8 cellular contexts compared by ENCODE assay signal in the genomic region with DNA sequence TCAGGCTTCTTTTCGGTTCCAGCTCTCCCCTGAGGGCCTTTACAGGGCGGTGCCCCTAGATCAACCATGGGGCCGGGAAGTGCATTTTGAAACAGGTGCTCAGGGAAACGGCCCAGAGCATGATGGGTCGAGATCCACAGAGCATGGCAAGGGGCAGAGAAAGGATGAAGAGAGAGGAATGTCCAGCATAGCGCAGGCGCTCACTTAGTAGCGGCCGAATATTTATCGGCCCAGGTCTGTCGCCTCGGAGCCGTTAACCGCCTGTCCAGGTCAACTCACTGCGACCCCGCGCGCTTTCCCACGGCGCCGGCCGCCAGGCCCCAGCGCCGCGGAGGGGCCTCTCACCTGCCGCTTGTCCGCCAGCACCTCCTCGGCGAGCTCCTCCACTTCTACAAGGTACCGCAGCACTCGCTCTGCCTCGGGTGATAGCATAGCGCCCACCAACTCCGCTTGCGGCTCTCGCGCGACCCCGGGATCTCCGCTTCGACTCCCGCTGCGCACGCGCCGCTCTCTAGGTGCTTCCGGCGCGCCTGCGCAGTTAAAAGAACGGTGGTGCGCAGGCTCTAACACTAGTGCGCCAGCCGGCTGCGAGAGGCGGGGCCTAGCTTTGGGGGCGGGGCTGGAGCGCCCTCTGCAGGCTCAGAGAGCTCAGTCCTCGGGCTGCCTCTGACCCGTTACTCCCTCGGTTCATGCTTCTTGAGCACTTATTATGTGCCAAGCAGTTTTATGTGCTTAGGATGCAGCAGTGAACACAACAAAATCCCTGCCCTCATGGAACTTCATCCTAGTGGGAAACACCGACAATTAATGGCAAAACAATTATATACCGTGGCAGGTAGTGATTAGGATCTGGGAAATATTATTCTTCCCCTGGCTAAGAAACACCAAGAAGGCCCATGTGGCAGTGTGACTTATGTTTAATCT. TPM values are rescaled to one million over a fixed set of nuclear protein-coding genes. Genes with fewer than 3 reads are reported as not detected.
A peak's percentile ranks its signal among the peaks of the same experiment; 100 is the strongest.
DNase-seq lines count a peak whose midpoint lies in the region; ATAC-seq and TF ChIP-seq lines count a peak whose summit lies in the region.

A gene (minus strand): TSS at position 517 of the 924 bp plus-strand sequence. CDS start 85 bp downstream, at position 432.

- peak; percentile 77 for TF ChIP-seq CTCF in WTC11 (IDR thresholded peaks at IDR 0.05)

- H3K27ac Mint-ChIP-seq in WTC11, result peak within 1 kb of the TSS; percentile 92

- POLR2A ChIA-PET in WTC11 (lab: Charles Lee), result interaction anchor here (0.9 to 1.2 kb wide), 4 partner anchors 10 to 91 kb away, joined by 3 to 6 read pairs (median 4); a partner anchor contains a TSS

- ATAC-seq in GM19025 (IDR thresholded peaks at IDR 0.05; ENCODE audit: low read depth, unreplicated experiment) (peak; percentile 95), HG03280 (IDR thresholded peaks at IDR 0.05; ENCODE audit: unreplicated experiment) (peak; percentile 92), WTC11 (peak; percentile 98)

- CTCF ChIA-PET in WTC11 (lab: Charles Lee), result interaction anchor here (0.6 to 4.1 kb wide), 52 partner anchors 8 to 339 kb away, joined by 3 to 96 read pairs (median 5); a partner anchor contains a TSS

- DNase-seq in Ammon's horn (ENCODE audit: low spot score) (peak; percentile 86), NCI-H226 (peak; percentile 90), WTC11 (ENCODE audit: low spot score) (peak; percentile 98), caudate nucleus (lab: John Stamatoyannopoulos, UW) (peak; percentile 28 to 92 (median 82)), iris pigment epithelial cell (ENCODE audit: low read depth) (peak; percentile 93)
- peak; percentile 92 to 97 for DNase-seq in stimulated activated CD4-positive, alpha-beta T cell treated with anti-CD3 and anti-CD28 coated beads, Interleukin-12 subunit alpha, Interleukin-12 subunit beta, amount 100 ng/mL, for 24 hours (ENCODE audit: low read depth in 2 of 2)

- H3K27ac ChIP-seq in caudate nucleus (ENCODE audit: low read depth, low read length), result no peak within 1 kb of the TSS

- peaks cover 29% of the 10 kb centered on the region for H3K36me3 Mint-ChIP-seq in WTC11

- peak within 1 kb of the TSS; percentile 98 for H3K4me3 Mint-ChIP-seq in WTC11

- H3K9me3 Mint-ChIP-seq in WTC11, result peaks cover 11% of the 10 kb centered on the region

- H3K4me1 Mint-ChIP-seq in WTC11, result peaks cover 8% of the 10 kb centered on the region

- H3K27me3 Mint-ChIP-seq in WTC11 (ENCODE audit: low read depth), result peaks cover 15% of the 10 kb centered on the region

TF ChIP-seq in WTC11, 78 proteins besides CTCF, POLR2A, EP300 and RAD21 (continues in another document):
- TF ChIP-seq, protein P1, sequence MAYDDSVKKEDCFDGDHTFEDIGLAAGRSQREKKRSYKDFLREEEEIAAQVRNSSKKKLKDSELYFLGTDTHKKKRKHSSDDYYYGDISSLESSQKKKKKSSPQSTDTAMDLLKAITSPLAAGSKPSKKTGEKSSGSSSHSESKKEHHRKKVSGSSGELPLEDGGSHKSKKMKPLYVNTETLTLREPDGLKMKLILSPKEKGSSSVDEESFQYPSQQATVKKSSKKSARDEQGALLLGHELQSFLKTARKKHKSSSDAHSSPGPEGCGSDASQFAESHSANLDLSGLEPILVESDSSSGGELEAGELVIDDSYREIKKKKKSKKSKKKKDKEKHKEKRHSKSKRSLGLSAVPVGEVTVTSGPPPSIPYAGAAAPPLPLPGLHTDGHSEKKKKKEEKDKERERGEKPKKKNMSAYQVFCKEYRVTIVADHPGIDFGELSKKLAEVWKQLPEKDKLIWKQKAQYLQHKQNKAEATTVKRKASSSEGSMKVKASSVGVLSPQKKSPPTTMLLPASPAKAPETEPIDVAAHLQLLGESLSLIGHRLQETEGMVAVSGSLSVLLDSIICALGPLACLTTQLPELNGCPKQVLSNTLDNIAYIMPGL (CRISPR knock-in tag; IDR thresholded peaks at IDR 0.05), result peak; percentile 80
- TF ChIP-seq ZNF232 (CRISPR knock-in tag; IDR thresholded peaks at IDR 0.05), result peak; percentile 68; the same call in 1 of the 2 replicates
- peak; percentile 67; the same call in 1 of the 2 replicates for TF ChIP-seq FOXP1 (CRISPR knock-in tag; IDR thresholded peaks at IDR 0.05; ENCODE audit: borderline replicate concordance)
- TF ChIP-seq, protein P2, sequence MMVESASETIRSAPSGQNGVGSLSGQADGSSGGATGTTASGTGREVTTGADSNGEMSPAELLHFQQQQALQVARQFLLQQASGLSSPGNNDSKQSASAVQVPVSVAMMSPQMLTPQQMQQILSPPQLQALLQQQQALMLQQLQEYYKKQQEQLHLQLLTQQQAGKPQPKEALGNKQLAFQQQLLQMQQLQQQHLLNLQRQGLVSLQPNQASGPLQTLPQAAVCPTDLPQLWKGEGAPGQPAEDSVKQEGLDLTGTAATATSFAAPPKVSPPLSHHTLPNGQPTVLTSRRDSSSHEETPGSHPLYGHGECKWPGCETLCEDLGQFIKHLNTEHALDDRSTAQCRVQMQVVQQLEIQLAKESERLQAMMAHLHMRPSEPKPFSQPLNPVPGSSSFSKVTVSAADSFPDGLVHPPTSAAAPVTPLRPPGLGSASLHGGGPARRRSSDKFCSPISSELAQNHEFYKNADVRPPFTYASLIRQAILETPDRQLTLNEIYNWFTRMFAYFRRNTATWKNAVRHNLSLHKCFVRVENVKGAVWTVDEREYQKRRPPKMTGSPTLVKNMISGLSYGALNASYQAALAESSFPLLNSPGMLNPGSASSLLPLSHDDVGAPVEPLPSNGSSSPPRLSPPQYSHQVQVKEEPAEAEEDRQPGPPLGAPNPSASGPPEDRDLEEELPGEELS (CRISPR knock-in tag; IDR thresholded peaks at IDR 0.05), result peak; percentile 38; the same call in 1 of the 2 replicates
- peak; percentile 59; the same call in 1 of the 2 replicates for TF ChIP-seq MYBL2 (CRISPR knock-in tag; IDR thresholded peaks at IDR 0.05)
- peak; percentile 83; the same call in 1 of the 2 replicates for TF ChIP-seq GTF2I (CRISPR knock-in tag; conservative IDR thresholded peaks at IDR 0.05)
- peak; percentile 62; the same call in 1 of the 2 replicates for TF ChIP-seq GABPB1 (CRISPR knock-in tag; IDR thresholded peaks at IDR 0.05)
- TF ChIP-seq GRHL2 (CRISPR knock-in tag; IDR thresholded peaks at IDR 0.05; ENCODE audit: insufficient replicate concordance, severe bottlenecking), result no peak
- no peak for TF ChIP-seq NFATC4 (CRISPR knock-in tag; IDR thresholded peaks at IDR 0.05)
- TF ChIP-seq TEAD1 (CRISPR knock-in tag; IDR thresholded peaks at IDR 0.05), result peak; percentile 19
- TF ChIP-seq SP1 (CRISPR knock-in tag; conservative IDR thresholded peaks at IDR 0.05), result peak; percentile 96
- no peak for TF ChIP-seq NR3C1 (CRISPR knock-in tag; conservative IDR thresholded peaks at IDR 0.05; ENCODE audit: low read depth)
- TF ChIP-seq, protein P3, sequence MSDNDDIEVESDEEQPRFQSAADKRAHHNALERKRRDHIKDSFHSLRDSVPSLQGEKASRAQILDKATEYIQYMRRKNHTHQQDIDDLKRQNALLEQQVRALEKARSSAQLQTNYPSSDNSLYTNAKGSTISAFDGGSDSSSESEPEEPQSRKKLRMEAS (CRISPR knock-in tag; IDR thresholded peaks at IDR 0.05), result peak; percentile 81; the same call in 1 of the 2 replicates
- TF ChIP-seq, protein P4, sequence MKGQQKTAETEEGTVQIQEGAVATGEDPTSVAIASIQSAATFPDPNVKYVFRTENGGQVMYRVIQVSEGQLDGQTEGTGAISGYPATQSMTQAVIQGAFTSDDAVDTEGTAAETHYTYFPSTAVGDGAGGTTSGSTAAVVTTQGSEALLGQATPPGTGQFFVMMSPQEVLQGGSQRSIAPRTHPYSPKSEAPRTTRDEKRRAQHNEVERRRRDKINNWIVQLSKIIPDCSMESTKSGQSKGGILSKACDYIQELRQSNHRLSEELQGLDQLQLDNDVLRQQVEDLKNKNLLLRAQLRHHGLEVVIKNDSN (CRISPR knock-in tag; IDR thresholded peaks at IDR 0.05), result no peak
- TF ChIP-seq, protein P5, sequence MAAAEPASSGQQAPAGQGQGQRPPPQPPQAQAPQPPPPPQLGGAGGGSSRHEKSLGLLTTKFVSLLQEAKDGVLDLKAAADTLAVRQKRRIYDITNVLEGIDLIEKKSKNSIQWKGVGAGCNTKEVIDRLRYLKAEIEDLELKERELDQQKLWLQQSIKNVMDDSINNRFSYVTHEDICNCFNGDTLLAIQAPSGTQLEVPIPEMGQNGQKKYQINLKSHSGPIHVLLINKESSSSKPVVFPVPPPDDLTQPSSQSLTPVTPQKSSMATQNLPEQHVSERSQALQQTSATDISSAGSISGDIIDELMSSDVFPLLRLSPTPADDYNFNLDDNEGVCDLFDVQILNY (CRISPR knock-in tag; IDR thresholded peaks at IDR 0.05), result peak; percentile 55; the same call in 1 of the 2 replicates
- no peak for TF ChIP-seq ZNF671 (CRISPR knock-in tag; IDR thresholded peaks at IDR 0.05)
- TF ChIP-seq, protein P6, sequence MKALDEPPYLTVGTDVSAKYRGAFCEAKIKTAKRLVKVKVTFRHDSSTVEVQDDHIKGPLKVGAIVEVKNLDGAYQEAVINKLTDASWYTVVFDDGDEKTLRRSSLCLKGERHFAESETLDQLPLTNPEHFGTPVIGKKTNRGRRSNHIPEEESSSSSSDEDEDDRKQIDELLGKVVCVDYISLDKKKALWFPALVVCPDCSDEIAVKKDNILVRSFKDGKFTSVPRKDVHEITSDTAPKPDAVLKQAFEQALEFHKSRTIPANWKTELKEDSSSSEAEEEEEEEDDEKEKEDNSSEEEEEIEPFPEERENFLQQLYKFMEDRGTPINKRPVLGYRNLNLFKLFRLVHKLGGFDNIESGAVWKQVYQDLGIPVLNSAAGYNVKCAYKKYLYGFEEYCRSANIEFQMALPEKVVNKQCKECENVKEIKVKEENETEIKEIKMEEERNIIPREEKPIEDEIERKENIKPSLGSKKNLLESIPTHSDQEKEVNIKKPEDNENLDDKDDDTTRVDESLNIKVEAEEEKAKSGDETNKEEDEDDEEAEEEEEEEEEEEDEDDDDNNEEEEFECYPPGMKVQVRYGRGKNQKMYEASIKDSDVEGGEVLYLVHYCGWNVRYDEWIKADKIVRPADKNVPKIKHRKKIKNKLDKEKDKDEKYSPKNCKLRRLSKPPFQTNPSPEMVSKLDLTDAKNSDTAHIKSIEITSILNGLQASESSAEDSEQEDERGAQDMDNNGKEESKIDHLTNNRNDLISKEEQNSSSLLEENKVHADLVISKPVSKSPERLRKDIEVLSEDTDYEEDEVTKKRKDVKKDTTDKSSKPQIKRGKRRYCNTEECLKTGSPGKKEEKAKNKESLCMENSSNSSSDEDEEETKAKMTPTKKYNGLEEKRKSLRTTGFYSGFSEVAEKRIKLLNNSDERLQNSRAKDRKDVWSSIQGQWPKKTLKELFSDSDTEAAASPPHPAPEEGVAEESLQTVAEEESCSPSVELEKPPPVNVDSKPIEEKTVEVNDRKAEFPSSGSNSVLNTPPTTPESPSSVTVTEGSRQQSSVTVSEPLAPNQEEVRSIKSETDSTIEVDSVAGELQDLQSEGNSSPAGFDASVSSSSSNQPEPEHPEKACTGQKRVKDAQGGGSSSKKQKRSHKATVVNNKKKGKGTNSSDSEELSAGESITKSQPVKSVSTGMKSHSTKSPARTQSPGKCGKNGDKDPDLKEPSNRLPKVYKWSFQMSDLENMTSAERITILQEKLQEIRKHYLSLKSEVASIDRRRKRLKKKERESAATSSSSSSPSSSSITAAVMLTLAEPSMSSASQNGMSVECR (CRISPR knock-in tag; IDR thresholded peaks at IDR 0.05; ENCODE audit: borderline replicate concordance), result peak; percentile 7; the same call in 1 of the 2 replicates

RNA-seq across cellular contexts. Expression of the gene that starts here (rescaled TPM):
- total RNA-seq in WTC11 (2021), result 16.0 to 17.6 TPM (median 17.2 TPM) in 3 replicates
